8 cellular contexts compared by ENCODE assay signal in the genomic region with DNA sequence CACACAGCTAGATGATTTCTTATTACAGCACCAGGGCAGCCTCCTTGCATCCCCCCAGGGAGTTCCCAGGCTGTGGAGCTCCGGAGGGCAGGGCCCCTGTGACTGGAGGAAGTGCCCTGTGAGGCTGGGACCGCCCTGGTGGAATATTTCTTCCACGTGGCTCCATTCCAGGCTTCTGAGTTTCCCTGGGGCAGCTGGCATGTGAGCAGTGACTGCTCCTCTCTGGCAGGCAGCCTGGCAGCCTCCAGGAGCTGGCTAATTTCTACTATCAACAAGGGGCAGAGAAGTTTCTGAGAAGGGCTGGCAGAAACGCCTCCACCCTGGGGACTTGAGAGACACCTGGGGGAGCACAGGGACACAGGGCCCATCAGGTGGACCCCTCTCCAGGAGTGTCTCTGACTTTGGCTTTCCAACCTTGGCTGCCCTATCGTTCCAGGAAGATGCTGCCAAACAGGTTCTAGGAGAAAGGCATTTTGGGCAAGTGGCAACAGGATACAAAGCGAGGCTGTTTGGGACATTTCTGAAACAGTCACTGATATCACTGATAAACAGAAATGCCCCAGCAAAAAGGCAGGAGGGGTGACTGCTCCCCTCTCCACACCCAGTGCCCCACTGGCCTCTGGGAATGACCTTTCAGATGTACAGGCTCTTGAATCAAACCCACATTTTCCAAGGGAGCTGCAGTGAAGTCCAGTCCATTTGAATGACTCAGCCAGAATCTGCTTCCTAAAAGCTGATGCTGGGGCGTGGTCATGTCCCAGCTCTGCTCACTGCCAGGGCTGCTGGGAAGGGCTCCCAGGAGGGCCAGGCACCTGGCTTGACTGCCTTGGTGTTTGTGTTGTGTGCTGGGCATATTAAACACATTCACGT. TPM values are rescaled to one million over a fixed set of nuclear protein-coding genes. Genes with fewer than 3 reads are reported as not detected.
A peak's percentile ranks its signal among the peaks of the same experiment; 100 is the strongest.
DNase-seq lines count a peak whose midpoint lies in the region; ATAC-seq and TF ChIP-seq lines count a peak whose summit lies in the region.

No MANE protein-coding gene starts in this region.

- H3K9me2 ChIP-seq in HCT116 (ENCODE audit: insufficient read depth): no peaks in the 10 kb centered on the region

- peaks cover 0 to 13% of the 10 kb centered on the region in 2 experiments; a peak in 1 of 4 replicates for H3K36me3 ChIP-seq in HCT116 (ENCODE audit: control insufficient read depth in 1 of 2, insufficient read depth in 2 of 2, low read length in 2 of 2)
- H3K36me3 ChIP-seq in SJSA1: peaks cover 43% of the 10 kb centered on the region
- H3K36me3 ChIP-seq in prostate gland: no peaks in the 10 kb centered on the region

- ATAC-seq in HCT116 (peak; percentile 62), GM21737 (IDR thresholded peaks at IDR 0.05; ENCODE audit: unreplicated experiment) (no peak), HG03108 (IDR thresholded peaks at IDR 0.05; ENCODE audit: unreplicated experiment) (no peak), GM21515 (IDR thresholded peaks at IDR 0.05; ENCODE audit: unreplicated experiment) (no peak)

- 16% methylated on average over 8 of the region's 8 CpGs for WGBS in prostate gland

- BruUV-seq in HCT116 (replicated peaks; lab: Mats Ljungman, UMichigan): TSS peak; percentile 74

- DNase-seq in HCT116 (ENCODE audit: low read depth, low spot score) (peak; percentile 90), SJSA1 (ENCODE audit: low read depth in 1 of 2, low spot score in 2 of 2) (peak; percentile 97 to 98), foreskin fibroblast (peak; percentile 99), prostate gland (ENCODE audit: low spot score) (peak; percentile 95)
- no peak for DNase-seq in activated CD8-positive, alpha-beta memory T cell treated with anti-CD3 and anti-CD28 coated beads, Interleukin-2, amount 50 U/mL, for 4 hours

- TF ChIP-seq POLR2A in HCT116 (IDR thresholded peaks at IDR 0.05; ENCODE audit: borderline replicate concordance, extremely low read depth, insufficient read depth, insufficient read length) (peak; percentile 36), prostate gland (IDR thresholded peaks at IDR 0.05) (peak; percentile 22)

- peak overlapping the region; percentile 76 for H3K4me2 ChIP-seq in HCT116 (ENCODE audit: low read length)

- H3K4me1 ChIP-seq in HCT116 (ENCODE audit: control insufficient read depth in 1 of 2, insufficient read depth in 2 of 2, low read length in 2 of 2) (peaks cover 90 to 96% of the 10 kb centered on the region in 2 experiments), SJSA1 (replicated peaks) (peaks cover 97% of the 10 kb centered on the region), prostate gland (replicated peaks) (peaks cover 22% of the 10 kb centered on the region)

- TF ChIP-seq RAD21 in HCT116 (IDR thresholded peaks at IDR 0.05; ENCODE audit: low read depth): no peak

- peak overlapping the region; percentile 13 to 32 for H3K4me3 ChIP-seq in HCT116 (replicated peaks in 1 of 2; ENCODE audit: low read depth in 1 of 2, low read length in 2 of 2)
- no peak overlapping the region for H3K4me3 ChIP-seq in SJSA1
- no peak overlapping the region for H3K4me3 ChIP-seq in foreskin fibroblast (ENCODE audit: low read depth in 1 of 2, low read length in 2 of 2)
- peak overlapping the region in 1 of 2 donors; percentile 3 for H3K4me3 ChIP-seq in prostate gland

- intact Hi-C loops in HCT116 (cut with micrococcal nuclease): no loop called here
- intact Hi-C loops in prostate gland (cut with DNase I): no loop called here

- H2AFZ ChIP-seq in HCT116 (ENCODE audit: low read depth, low read length, poor library complexity, severe bottlenecking): no peak overlapping the region

- RAD21 ChIA-PET in HCT116 (lab: Charles Lee; ENCODE audit: low non-redundant PET in 1 of 2, low total read pairs in 2 of 2, uncharacterized antibody in 2 of 2, unreplicated experiment in 2 of 2): interaction anchor here (0.7 to 1.8 kb wide), 9 partner anchors 10 to 82 kb away, joined by 3 to 8 read pairs (median 4); partner anchors contain the start of gene MYOF (in 1 of the 2)

- no peak for TF ChIP-seq CTCF in HCT116 (IDR thresholded peaks at IDR 0.05 in 2 of 3, conservative IDR thresholded peaks at IDR 0.05 in 1 of 3; ENCODE audit: borderline replicate concordance in 1 of 3, insufficient read depth in 1 of 3, low read depth in 2 of 3, low read length in 2 of 3)
- no peak for TF ChIP-seq CTCF in foreskin fibroblast (IDR thresholded peaks at IDR 0.05; ENCODE audit: low read depth, low read length)
- TF ChIP-seq CTCF in prostate gland (IDR thresholded peaks at IDR 0.05): no peak

- H3K9ac ChIP-seq in HCT116 (ENCODE audit: low read length): peak overlapping the region; percentile 65

- H3K27ac ChIP-seq in HCT116 (ENCODE audit: low read depth, low read length) (peak overlapping the region; percentile 98), SJSA1 (peak overlapping the region; percentile 96), prostate gland (peak overlapping the region; percentile 81 to 88)

- H4K20me1 ChIP-seq in HCT116 (ENCODE audit: insufficient read depth): no peaks in the 10 kb centered on the region

- CTCF ChIA-PET in HCT116 (lab: Charles Lee): interaction anchor here (1.7 kb wide), 1 partner anchor 17 kb away, joined by 7 read pairs; the partner anchor contains the start of gene MYOF

- POLR2A ChIA-PET in HCT116 (lab: Charles Lee): interaction anchor here (0.5 to 3.3 kb wide), 13 partner anchors 8 to 89 kb away, joined by 3 to 49 read pairs (median 7); partner anchors contain the start of gene MYOF

- H3K79me2 ChIP-seq in HCT116 (ENCODE audit: insufficient read depth, low read length): peaks cover 94% of the 10 kb centered on the region

- no peaks in the 10 kb centered on the region for H3K27me3 ChIP-seq in HCT116 (ENCODE audit: insufficient read depth, low read length)
- no peaks in the 10 kb centered on the region for H3K27me3 ChIP-seq in SJSA1 (replicated peaks)
- no peaks in the 10 kb centered on the region for H3K27me3 ChIP-seq in prostate gland (replicated peaks; ENCODE audit: insufficient read depth)

- no peaks in the 10 kb centered on the region for H3K9me3 ChIP-seq in HCT116 (ENCODE audit: control insufficient read depth in 1 of 2, insufficient read depth in 1 of 2, low read depth in 1 of 2, low read length in 2 of 2)
- no peaks in the 10 kb centered on the region; the same call in 1 of the 2 replicates for H3K9me3 ChIP-seq in SJSA1 (replicated peaks)
- no peaks in the 10 kb centered on the region for H3K9me3 ChIP-seq in prostate gland

TF ChIP-seq in HCT116, 20 proteins besides CTCF, POLR2A, EP300 and RAD21:
- peak; percentile 58 for TF ChIP-seq YY1 (IDR thresholded peaks at IDR 0.05; ENCODE audit: extremely low read depth, insufficient replicate concordance, low read depth, low read length)
- TF ChIP-seq EGR1 (IDR thresholded peaks at IDR 0.05; ENCODE audit: low read depth): no peak
- TF ChIP-seq SIN3A (IDR thresholded peaks at IDR 0.05; ENCODE audit: low read depth): no peak
- TF ChIP-seq CEBPB (IDR thresholded peaks at IDR 0.05; ENCODE audit: low read depth): no peak
- peak; percentile 10 for TF ChIP-seq TCF7L2 (IDR thresholded peaks at IDR 0.05; ENCODE audit: borderline replicate concordance, extremely low read depth, insufficient read depth, insufficient read length)
- peak; percentile 66 for TF ChIP-seq POLR2AphosphoS5 (IDR thresholded peaks at IDR 0.05; ENCODE audit: low read depth, low read length)
- TF ChIP-seq SRF (IDR thresholded peaks at IDR 0.05; ENCODE audit: low read depth): no peak
- TF ChIP-seq ELF1 (IDR thresholded peaks at IDR 0.05; ENCODE audit: borderline replicate concordance, low read depth): no peak
- TF ChIP-seq ZNF274 (IDR thresholded peaks at IDR 0.05; ENCODE audit: low read depth, low read length): no peak
TF ChIP-seq in HCT116: peak in this region for 3.

RNA-seq across cellular contexts. Expression of gene MYOF, which starts 16.1 kb away (rescaled TPM):
- 250 TPM for total RNA-seq in HCT116 (2021; ENCODE audit: unreplicated experiment)
- polyA plus RNA-seq in HCT116 (2012): 119 and 134 TPM in 2 replicates
- 198 and 300 TPM in 2 replicates for total RNA-seq in SJSA1 (2014; rRNA removed; shearing (Covaris generic))
- 10 to 100 TPM; 84.4 to 85.0 TPM for total RNA-seq in prostate gland

RNA-seq across cellular contexts. Expression of gene CEP55, which starts 30.4 kb away (rescaled TPM):
- total RNA-seq in HCT116 (2021; ENCODE audit: unreplicated experiment) (63.7 TPM), prostate gland (1 to 10 TPM in 1 of 2 donors, under 1 TPM in 1; 0.14 to 4.7 TPM)
- 24.8 and 38.0 TPM in 2 replicates for polyA plus RNA-seq in HCT116 (2012)
- total RNA-seq in SJSA1 (2014; rRNA removed; shearing (Covaris generic)): 149 and 198 TPM in 2 replicates

Comparison
In these comparisons a context has a peak if more than half of its experiments do, and no peak if none do; other contexts are left out.
1. H3K4me3 ChIP-seq: peak in HCT116 (2 of 2); none in SJSA1 (single experiment) and foreskin fibroblast (0 of 2).
2. RNA of gene CEP55, which starts 30.4 kb away (total RNA-seq): 149 to 198 TPM in SJSA1 and 63.7 TPM in HCT116 (single experiment); 0.14 to 4.7 TPM in prostate gland; every median in the first group is over 10 times any median in the second.
3. Peak in every context shown above with its lines, with median percentiles within 50 percentile points of each other: H3K27ac ChIP-seq.